ENCODE assay signal across 8 cellular contexts in the genomic region with DNA sequence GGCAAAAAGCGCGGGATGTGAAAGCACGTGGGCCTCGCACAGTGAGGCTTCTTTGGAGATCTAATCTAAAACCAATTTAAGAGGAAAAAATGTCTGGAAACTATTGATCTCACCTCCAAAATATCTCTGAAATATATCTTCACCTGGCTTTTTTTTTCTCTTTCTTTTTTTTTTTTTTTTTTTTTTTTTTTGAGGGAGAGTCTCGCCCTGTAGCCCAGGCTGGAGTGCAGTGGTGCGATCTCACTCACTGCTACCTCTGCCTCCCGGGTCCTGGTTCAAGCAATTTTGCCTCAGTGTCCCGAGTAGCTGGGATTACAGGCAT. TPM values are rescaled to one million over a fixed set of nuclear protein-coding genes. Genes with fewer than 3 reads are reported as not detected.
DNase-seq lines count a peak whose midpoint lies in the region; ATAC-seq and TF ChIP-seq lines count a peak whose summit lies in the region.

No MANE protein-coding gene starts in this region.

- CTCF ChIA-PET in WTC11 (lab: Charles Lee): no interaction called here

- no peaks in the 10 kb centered on the region for H3K27me3 Mint-ChIP-seq in activated CD4-positive, alpha-beta T cell treated with anti-CD3 and anti-CD28 coated beads, Interleukin-2, amount 10 ng/mL, durations not matched to agents 24 days and 14 days
- peaks cover 26% of the 10 kb centered on the region for H3K27me3 Mint-ChIP-seq in WTC11 (ENCODE audit: low read depth)
- H3K27me3 Mint-ChIP-seq in stimulated activated naive CD8-positive, alpha-beta T cell treated with anti-CD3 and anti-CD28 coated beads, Interleukin-15, amount 100 ng/mL, for 72 hours: no peaks in the 10 kb centered on the region

- H3K27ac ChIP-seq in hepatocyte (peak overlapping the region; percentile 95), substantia nigra (ENCODE audit: low read depth, low read length, poor library complexity, severe bottlenecking) (no peak overlapping the region)

- peak overlapping the region; percentile 81 for H3K4me2 ChIP-seq in hepatocyte

- H2AFZ ChIP-seq in hepatocyte: no peak overlapping the region

- H3K9me3 Mint-ChIP-seq in activated CD4-positive, alpha-beta T cell treated with anti-CD3 and anti-CD28 coated beads, Interleukin-2, amount 10 ng/mL, durations not matched to agents 24 days and 14 days: peaks cover 4% of the 10 kb centered on the region
- H3K9me3 Mint-ChIP-seq in WTC11: peaks cover 12% of the 10 kb centered on the region
- peaks cover 0 to 7% of the 10 kb centered on the region in 2 donors for H3K9me3 Mint-ChIP-seq in stimulated activated naive CD8-positive, alpha-beta T cell treated with anti-CD3 and anti-CD28 coated beads, Interleukin-15, amount 100 ng/mL, for 72 hours

- peaks cover 9% of the 10 kb centered on the region for H3K4me1 Mint-ChIP-seq in activated CD4-positive, alpha-beta T cell treated with anti-CD3 and anti-CD28 coated beads, Interleukin-2, amount 10 ng/mL, durations not matched to agents 24 days and 14 days
- peaks cover 12% of the 10 kb centered on the region for H3K4me1 Mint-ChIP-seq in WTC11
- H3K4me1 Mint-ChIP-seq in stimulated activated naive CD8-positive, alpha-beta T cell treated with anti-CD3 and anti-CD28 coated beads, Interleukin-15, amount 100 ng/mL, for 72 hours: peaks cover 12% of the 10 kb centered on the region

- POLR2A ChIA-PET in WTC11 (lab: Charles Lee): interaction anchor here (1.0 to 1.2 kb wide), 5 partner anchors 24 to 514 kb away, joined by 3 to 4 read pairs (median 3); partner anchors contain the start of gene BEX5

- intact Hi-C loops in activated CD4-positive, alpha-beta T cell treated with anti-CD3 and anti-CD28 coated beads, Interleukin-2, amount 10 ng/mL, durations not matched to agents 24 days and 14 days (cut with micrococcal nuclease): no loop called here

- TF ChIP-seq CTCF in WTC11 (IDR thresholded peaks at IDR 0.05) (no peak), hepatocyte (IDR thresholded peaks at IDR 0.05; ENCODE audit: poor library complexity) (no peak)

- no peaks in the 10 kb centered on the region for H3K9me3 ChIP-seq in hepatocyte (ENCODE audit: low read depth)

- H3K4me1 ChIP-seq in hepatocyte (ENCODE audit: insufficient read depth): no peaks in the 10 kb centered on the region

- no peaks in the 10 kb centered on the region for H3K27me3 ChIP-seq in hepatocyte

- H3K4me3 ChIP-seq in hepatocyte: no peak overlapping the region

- no peaks in the 10 kb centered on the region for H4K20me1 ChIP-seq in hepatocyte (ENCODE audit: insufficient read depth, poor library complexity, severe bottlenecking)

- peak overlapping the region; percentile 87 for H3K4me3 Mint-ChIP-seq in activated CD4-positive, alpha-beta T cell treated with anti-CD3 and anti-CD28 coated beads, Interleukin-2, amount 10 ng/mL, durations not matched to agents 24 days and 14 days
- H3K4me3 Mint-ChIP-seq in WTC11: peak overlapping the region; percentile 58
- peak overlapping the region; percentile 80 to 81 for H3K4me3 Mint-ChIP-seq in stimulated activated naive CD8-positive, alpha-beta T cell treated with anti-CD3 and anti-CD28 coated beads, Interleukin-15, amount 100 ng/mL, for 72 hours

- no peak for DNase-seq in activated CD4-positive, alpha-beta T cell treated with anti-CD3 and anti-CD28 coated beads, Interleukin-2, amount 10 ng/mL, durations not matched to agents 24 days and 14 days
- DNase-seq in activated CD4-positive, alpha-beta T cell treated with anti-CD3 and anti-CD28 coated beads, Interleukin-2, amount 50 U/mL, for 4 hours: no peak
- DNase-seq in WTC11 (ENCODE audit: low spot score) (no peak), hepatocyte (ENCODE audit: low spot score) (no peak), cerebellar nuclear complex (lab: John Stamatoyannopoulos, UW) (no peak), substantia nigra (lab: John Stamatoyannopoulos, UW) (no peak), NCI-H2029 (lab: John Stamatoyannopoulos, UW) (no peak)
- DNase-seq in stimulated activated naive CD8-positive, alpha-beta T cell treated with anti-CD3 and anti-CD28 coated beads, Interleukin-15, amount 100 ng/mL, for 72 hours: no peak

- ATAC-seq in WTC11: no peak
- no peak for ATAC-seq in stimulated activated naive CD8-positive, alpha-beta T cell treated with anti-CD3 and anti-CD28 coated beads, Interleukin-15, amount 100 ng/mL, for 72 hours

- H3K79me2 ChIP-seq in hepatocyte: no peaks in the 10 kb centered on the region

- peak overlapping the region; percentile 95 for H3K27ac Mint-ChIP-seq in activated CD4-positive, alpha-beta T cell treated with anti-CD3 and anti-CD28 coated beads, Interleukin-2, amount 10 ng/mL, durations not matched to agents 24 days and 14 days
- H3K27ac Mint-ChIP-seq in WTC11: no peak overlapping the region; the same call in 1 of the 2 replicates
- peak overlapping the region; percentile 81 to 97 for H3K27ac Mint-ChIP-seq in stimulated activated naive CD8-positive, alpha-beta T cell treated with anti-CD3 and anti-CD28 coated beads, Interleukin-15, amount 100 ng/mL, for 72 hours

- H3K36me3 ChIP-seq in hepatocyte (replicated peaks; ENCODE audit: insufficient read depth, low read depth): no peaks in the 10 kb centered on the region

- no peaks in the 10 kb centered on the region for H3K9me2 ChIP-seq in hepatocyte (replicated peaks; ENCODE audit: insufficient read depth)

- WGBS in hepatocyte (ENCODE audit: low lambda C conversion rate, missing lambda C conversion rate): 64% methylated on average over 8 of the region's 8 CpGs

- H3K36me3 Mint-ChIP-seq in activated CD4-positive, alpha-beta T cell treated with anti-CD3 and anti-CD28 coated beads, Interleukin-2, amount 10 ng/mL, durations not matched to agents 24 days and 14 days (ENCODE audit: low read depth): peaks cover 2% of the 10 kb centered on the region
- H3K36me3 Mint-ChIP-seq in WTC11: peaks cover 14% of the 10 kb centered on the region

TF ChIP-seq in WTC11, 78 proteins besides CTCF, POLR2A, EP300 and RAD21 (continues in another document):
- TF ChIP-seq NFE2L1 (CRISPR knock-in tag; IDR thresholded peaks at IDR 0.05) (0 out of 2 replicates have a peak, but pooled peaks have one; percentile 81), FOXJ3 (CRISPR knock-in tag; IDR thresholded peaks at IDR 0.05; ENCODE audit: borderline replicate concordance) (no peak), MLX (CRISPR knock-in tag; IDR thresholded peaks at IDR 0.05) (no peak), ZNF121 (CRISPR knock-in tag; IDR thresholded peaks at IDR 0.05) (no peak), USF1 (CRISPR knock-in tag; IDR thresholded peaks at IDR 0.05) (no peak), SMAD3 (CRISPR knock-in tag; IDR thresholded peaks at IDR 0.05; ENCODE audit: borderline replicate concordance) (no peak), ZNF317 (CRISPR knock-in tag; IDR thresholded peaks at IDR 0.05; ENCODE audit: borderline replicate concordance, low read depth) (no peak), JAZF1 (CRISPR knock-in tag; IDR thresholded peaks at IDR 0.05) (no peak), ZMAT4 (CRISPR knock-in tag; IDR thresholded peaks at IDR 0.05) (no peak), SP1 (CRISPR knock-in tag; conservative IDR thresholded peaks at IDR 0.05) (no peak), ETV6 (CRISPR knock-in tag; IDR thresholded peaks at IDR 0.05) (0 out of 2 replicates have a peak, but pooled peaks have one; percentile 49)
- TF ChIP-seq, protein P1, sequence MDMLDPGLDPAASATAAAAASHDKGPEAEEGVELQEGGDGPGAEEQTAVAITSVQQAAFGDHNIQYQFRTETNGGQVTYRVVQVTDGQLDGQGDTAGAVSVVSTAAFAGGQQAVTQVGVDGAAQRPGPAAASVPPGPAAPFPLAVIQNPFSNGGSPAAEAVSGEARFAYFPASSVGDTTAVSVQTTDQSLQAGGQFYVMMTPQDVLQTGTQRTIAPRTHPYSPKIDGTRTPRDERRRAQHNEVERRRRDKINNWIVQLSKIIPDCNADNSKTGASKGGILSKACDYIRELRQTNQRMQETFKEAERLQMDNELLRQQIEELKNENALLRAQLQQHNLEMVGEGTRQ (CRISPR knock-in tag; IDR thresholded peaks at IDR 0.05): no peak
- TF ChIP-seq, protein P2, sequence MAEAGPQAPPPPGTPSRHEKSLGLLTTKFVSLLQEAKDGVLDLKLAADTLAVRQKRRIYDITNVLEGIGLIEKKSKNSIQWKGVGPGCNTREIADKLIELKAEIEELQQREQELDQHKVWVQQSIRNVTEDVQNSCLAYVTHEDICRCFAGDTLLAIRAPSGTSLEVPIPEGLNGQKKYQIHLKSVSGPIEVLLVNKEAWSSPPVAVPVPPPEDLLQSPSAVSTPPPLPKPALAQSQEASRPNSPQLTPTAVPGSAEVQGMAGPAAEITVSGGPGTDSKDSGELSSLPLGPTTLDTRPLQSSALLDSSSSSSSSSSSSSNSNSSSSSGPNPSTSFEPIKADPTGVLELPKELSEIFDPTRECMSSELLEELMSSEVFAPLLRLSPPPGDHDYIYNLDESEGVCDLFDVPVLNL (CRISPR knock-in tag; IDR thresholded peaks at IDR 0.05; ENCODE audit: borderline replicate concordance, low read depth): no peak

RNA-seq across cellular contexts. Expression of gene ZMAT1, which starts 0.4 kb away (rescaled TPM):
- 0.57 and 0.75 TPM in 2 replicates for total RNA-seq in activated CD4-positive, alpha-beta T cell treated with anti-CD3 and anti-CD28 coated beads, Interleukin-2, amount 10 ng/mL, durations not matched to agents 24 days and 14 days
- 3.0 to 3.7 TPM (median 3.5 TPM) in 3 replicates for total RNA-seq in WTC11 (2021)
- total RNA-seq in hepatocyte: 2.5 and 4.1 TPM in 2 replicates
- 1.5 and 2.3 TPM in 2 replicates for polyA plus RNA-seq in hepatocyte
